In genomic region chr17:64230551-64231408, GRCh38 we compare ENCODE assay signal across 11 cellular contexts. TPM values are rescaled to one million over a fixed set of nuclear protein-coding genes. Genes with fewer than 3 reads are reported as not detected.
A peak's percentile ranks its signal among the peaks of the same experiment; 100 is the strongest.
DNase-seq lines count a peak whose midpoint lies in the region; ATAC-seq, FAIRE-seq and TF ChIP-seq lines count a peak whose summit lies in the region.
"Had no signal": no experiment of that assay in that cellular context is flagged by ENCODE, and none has a peak within 500 bp of the region (broad histone marks: within the 10 kb centered on the region; RNA-seq: fewer than 3 reads in every experiment).

No MANE protein-coding gene starts in this region.

- FAIRE-seq in pancreas (lab: Jason Lieb, UNC): no peak

- 72 to 80% methylated on average over 4 of the region's 4 CpGs for WGBS in pancreas, 2 donors

- H3K9me3 Mint-ChIP-seq in WTC11 (no peaks in the 10 kb centered on the region), Caco-2 (ENCODE audit: unreplicated experiment) (no peaks in the 10 kb centered on the region)
- no peaks in the 10 kb centered on the region for H3K9me3 Mint-ChIP-seq in activated CD8-positive, alpha-beta T cell treated with anti-CD3 and anti-CD28 coated beads, Interleukin-2, amount 10 ng/mL, durations not matched to agents 7 days and 5 days (ENCODE audit: insufficient read depth)

- CTCF ChIA-PET in WTC11 (lab: Charles Lee) (interaction anchor here (0.6 to 0.9 kb wide), 2 partner anchors 60 to 85 kb away, joined by 3 read pairs; no protein-coding TSS in a partner anchor), Caco-2 (lab: Charles Lee) (interaction anchor here (0.6 kb wide), 1 partner anchor 51 kb away, joined by 4 read pairs; no protein-coding TSS in a partner anchor)
- CTCF ChIA-PET in activated CD8-positive, alpha-beta T cell treated with anti-CD3 and anti-CD28 coated beads, Interleukin-2, amount 10 ng/mL, durations not matched to agents 7 days and 5 days (lab: Charles Lee): interaction anchor here (1.1 to 1.3 kb wide), 3 partner anchors 8 to 419 kb away, joined by 3 to 4 read pairs (median 4); no protein-coding TSS in a partner anchor

- peak; percentile 15 to 56 (median 52) for ATAC-seq in pancreas
- no peak for ATAC-seq in WTC11
- no peak for ATAC-seq in activated CD8-positive, alpha-beta T cell treated with anti-CD3 and anti-CD28 coated beads, Interleukin-2, amount 10 ng/mL, durations not matched to agents 7 days and 5 days

- H3K4me3 Mint-ChIP-seq in WTC11 (no peak overlapping the region), Caco-2 (ENCODE audit: unreplicated experiment) (no peak overlapping the region)
- H3K4me3 Mint-ChIP-seq in activated CD8-positive, alpha-beta T cell treated with anti-CD3 and anti-CD28 coated beads, Interleukin-2, amount 10 ng/mL, durations not matched to agents 7 days and 5 days: no peak overlapping the region

- H3K36me3 ChIP-seq in pancreas (no peaks in the 10 kb centered on the region), Caco-2 (ENCODE audit: control insufficient read depth, insufficient read depth, low read length) (no peaks in the 10 kb centered on the region)

- POLR2A ChIA-PET in WTC11 (lab: Charles Lee) (no interaction called here), Caco-2 (lab: Charles Lee) (no interaction called here)
- POLR2A ChIA-PET in activated CD8-positive, alpha-beta T cell treated with anti-CD3 and anti-CD28 coated beads, Interleukin-2, amount 10 ng/mL, durations not matched to agents 7 days and 5 days (lab: Charles Lee): no interaction called here

- intact Hi-C loops in pancreas (cut with DNase I) (no loop called here), Caco-2 (cut with micrococcal nuclease; ENCODE audit: unreplicated experiment) (no loop called here)

- H3K27me3 ChIP-seq in pancreas (no peaks in the 10 kb centered on the region), Caco-2 (replicated peaks; ENCODE audit: control insufficient read depth, insufficient read depth, low read length) (no peaks in the 10 kb centered on the region)

- DNase-seq in AG08396 (ENCODE audit: low spot score) (peak; percentile 73), T1000 (lab: John Stamatoyannopoulos, UW) (peak; percentile 75), fibroblast of peridontal ligament (ENCODE audit: extremely low read depth) (peak; percentile 94), pancreas (no peak), WTC11 (ENCODE audit: low spot score) (no peak), Caco-2 (no peak)
- DNase-seq in activated effector memory CD4-positive, alpha-beta T cell treated with Interleukin-2 at 50 U/mL for 16 hours: no peak
- DNase-seq in activated CD8-positive, alpha-beta T cell treated with anti-CD3 and anti-CD28 coated beads, Interleukin-2, amount 10 ng/mL, durations not matched to agents 7 days and 5 days: no peak
- DNase-seq: MM.1S, posterior cingulate gyrus had no signal

- no peak overlapping the region; the same call in none of the 2 replicates for H3K27ac Mint-ChIP-seq in WTC11
- H3K27ac Mint-ChIP-seq in Caco-2 (ENCODE audit: unreplicated experiment): no peak overlapping the region
- no peak overlapping the region for H3K27ac Mint-ChIP-seq in activated CD8-positive, alpha-beta T cell treated with anti-CD3 and anti-CD28 coated beads, Interleukin-2, amount 10 ng/mL, durations not matched to agents 7 days and 5 days

- H3K36me3 Mint-ChIP-seq in WTC11: no peaks in the 10 kb centered on the region
- peaks cover 5% of the 10 kb centered on the region for H3K36me3 Mint-ChIP-seq in Caco-2 (ENCODE audit: insufficient read depth, unreplicated experiment)
- peaks cover 3% of the 10 kb centered on the region for H3K36me3 Mint-ChIP-seq in activated CD8-positive, alpha-beta T cell treated with anti-CD3 and anti-CD28 coated beads, Interleukin-2, amount 10 ng/mL, durations not matched to agents 7 days and 5 days (ENCODE audit: low read depth)

- H3K4me1 ChIP-seq in pancreas: peaks cover 6 to 15% (median 9%) of the 10 kb centered on the region in 3 donors
- H3K4me1 ChIP-seq in Caco-2: no peaks in the 10 kb centered on the region

- BruUV-seq in Caco-2 (replicated peaks; lab: Mats Ljungman, UMichigan): no TSS peak

- H3K27me3 Mint-ChIP-seq in WTC11 (ENCODE audit: low read depth): no peaks in the 10 kb centered on the region
- H3K27me3 Mint-ChIP-seq in Caco-2 (ENCODE audit: insufficient read depth, unreplicated experiment): no peaks in the 10 kb centered on the region
- no peaks in the 10 kb centered on the region for H3K27me3 Mint-ChIP-seq in activated CD8-positive, alpha-beta T cell treated with anti-CD3 and anti-CD28 coated beads, Interleukin-2, amount 10 ng/mL, durations not matched to agents 7 days and 5 days (ENCODE audit: low read depth)

- H3K27ac ChIP-seq in pancreas: peak overlapping the region in 2 of 4 donors; percentile 19
- H3K27ac ChIP-seq: C4-2B had no signal

- no peak overlapping the region for H3K4me3 ChIP-seq in pancreas
- H3K4me3 ChIP-seq in Caco-2 (ENCODE audit: low read depth, low read length): no peak overlapping the region

- no peak for TF ChIP-seq CTCF in pancreas (IDR thresholded peaks at IDR 0.05)
- TF ChIP-seq CTCF in WTC11 (IDR thresholded peaks at IDR 0.05): no peak
- TF ChIP-seq CTCF in Caco-2 (IDR thresholded peaks at IDR 0.05; ENCODE audit: insufficient read depth in 1 of 2, low read depth in 1 of 2, low read length in 1 of 2, severe bottlenecking in 1 of 2, unreplicated experiment in 1 of 2): no peak

- H3K4me1 Mint-ChIP-seq in WTC11: peaks cover 14% of the 10 kb centered on the region
- H3K4me1 Mint-ChIP-seq in Caco-2 (ENCODE audit: low read depth, unreplicated experiment): no peaks in the 10 kb centered on the region
- no peaks in the 10 kb centered on the region for H3K4me1 Mint-ChIP-seq in activated CD8-positive, alpha-beta T cell treated with anti-CD3 and anti-CD28 coated beads, Interleukin-2, amount 10 ng/mL, durations not matched to agents 7 days and 5 days (ENCODE audit: low read depth)

- H3K9me3 ChIP-seq in pancreas (no peaks in the 10 kb centered on the region), Caco-2 (no peaks in the 10 kb centered on the region)

TF ChIP-seq in WTC11, 78 proteins besides CTCF, POLR2A, EP300 and RAD21 (continues in another document):
- TF ChIP-seq USF2 (CRISPR knock-in tag; IDR thresholded peaks at IDR 0.05) (no peak), SOX15 (CRISPR knock-in tag; IDR thresholded peaks at IDR 0.05) (no peak), NR2C2 (CRISPR knock-in tag; IDR thresholded peaks at IDR 0.05) (no peak), NR3C1 (CRISPR knock-in tag; conservative IDR thresholded peaks at IDR 0.05; ENCODE audit: low read depth) (no peak), STAT6 (CRISPR knock-in tag; conservative IDR thresholded peaks at IDR 0.05; ENCODE audit: low read depth) (no peak), ZMAT4 (CRISPR knock-in tag; IDR thresholded peaks at IDR 0.05) (no peak)

RNA-seq across cellular contexts. Expression of gene TEX2, which starts 32.3 kb away (rescaled TPM):
- total RNA-seq in pancreas: 10 to 100 TPM; 19.5 to 30.3 (median 26.5) TPM
- 1 to 10 TPM; 8.9 TPM for polyA plus RNA-seq in pancreas
- 10.8 to 13.3 TPM (median 12.2 TPM) in 3 replicates for total RNA-seq in WTC11 (2021)
- 19.3 and 20.2 TPM in 2 replicates for total RNA-seq in Caco-2 (2022)
- total RNA-seq in activated CD8-positive, alpha-beta T cell treated with anti-CD3 and anti-CD28 coated beads, Interleukin-2, amount 10 ng/mL, durations not matched to agents 7 days and 5 days: 10 to 100 TPM; 16.1 to 16.2 TPM

Comparison
In these comparisons a context has a peak if more than half of its experiments do, and no peak if none do; other contexts are left out.
1. DNase-seq: peak in AG08396 (single experiment), T1000 (single experiment) and fibroblast of peridontal ligament (single experiment); none in pancreas (0 of 6), activated effector memory CD4-positive, alpha-beta T cell treated with Interleukin-2 at 50 U/mL for 16 hours (single experiment), WTC11 (single experiment), Caco-2 (0 of 2) and activated CD8-positive, alpha-beta T cell treated with anti-CD3 and anti-CD28 coated beads, Interleukin-2, amount 10 ng/mL, durations not matched to agents 7 days and 5 days (single experiment).
2. ATAC-seq: peak in pancreas (4 of 4); none in WTC11 (single experiment) and activated CD8-positive, alpha-beta T cell treated with anti-CD3 and anti-CD28 coated beads, Interleukin-2, amount 10 ng/mL, durations not matched to agents 7 days and 5 days (single experiment).